15 cellular contexts compared by ENCODE assay signal in genomic region chr1:68221971-68222355, GRCh38. TPM values are rescaled to one million over a fixed set of nuclear protein-coding genes. Genes with fewer than 3 reads are reported as not detected.
DNase-seq lines count a peak whose midpoint lies in the region; ATAC-seq, FAIRE-seq and TF ChIP-seq lines count a peak whose summit lies in the region.
"Had no signal": no experiment of that assay in that cellular context is flagged by ENCODE, and none has a peak within 500 bp of the region (broad histone marks: within the 10 kb centered on the region; RNA-seq: fewer than 3 reads in every experiment).

No MANE protein-coding gene starts in this region.

- DNase-seq in GM03348 (ENCODE audit: low spot score): peak; percentile 47
- DNase-seq in astrocyte (ENCODE audit: low read depth): peak; percentile 81
- DNase-seq in fibroblast of the aortic adventitia (ENCODE audit: low read depth): peak; percentile 82
- DNase-seq in sigmoid colon: no peak
- DNase-seq in WTC11 (ENCODE audit: low spot score): no peak
- DNase-seq in urothelium cell line (ENCODE audit: low spot score): no peak
- DNase-seq in CD4-positive, alpha-beta memory T cell: no peak
- DNase-seq in NCI-H69 (lab: John Stamatoyannopoulos, UW): no peak
- DNase-seq: activated CD4-positive, CD25-positive, alpha-beta regulatory T cell treated with anti-CD3 and anti-CD28 coated beads, Interleukin-2, amount 50 U/mL, for 72 hours; activated T-cell treated with anti-CD3 and anti-CD28 coated beads, Interleukin-2, amount 50 U/mL, for 4 hours; aorta; DND-41; NCI-H2107 had no signal

- H3K4me1 ChIP-seq in astrocyte (ENCODE audit: insufficient read depth, low read length) (peaks cover 29% of the 10 kb centered on the region), sigmoid colon (peaks cover 0 to 89% (median 73%) of the 10 kb centered on the region in 4 donors)
- no peaks in the 10 kb centered on the region for H3K4me1 ChIP-seq in CD4-positive, alpha-beta memory T cell (ENCODE audit: insufficient read depth, low read length)
- H3K4me1 ChIP-seq: BLaER1 treated with 17β-estradiol and CSF1 and Interleukin-3, amounts not matched to agents 10 nM and 100 nM; parathyroid adenoma had no signal

- H3K9ac ChIP-seq in astrocyte (ENCODE audit: low read length): peak overlapping the region; percentile 4
- H3K9ac ChIP-seq: BLaER1 treated with 17β-estradiol and CSF1 and Interleukin-3, amounts not matched to agents 10 nM and 100 nM; parathyroid adenoma had no signal

- H3K4me3 Mint-ChIP-seq in astrocyte (ENCODE audit: unreplicated experiment) (peak overlapping the region; percentile 35), WTC11 (no peak overlapping the region)
- H3K4me3 Mint-ChIP-seq in CD4-positive, alpha-beta memory T cell: no peak overlapping the region
- H3K4me3 Mint-ChIP-seq: activated T-cell treated with anti-CD3 and anti-CD28 coated beads, Interleukin-2, amount 50 U/mL, for 4 hours had no signal

- no peak for TF ChIP-seq POLR2A in sigmoid colon (IDR thresholded peaks at IDR 0.05)

- H4K20me1 ChIP-seq in astrocyte (ENCODE audit: insufficient read depth, low read length): peaks cover 77% of the 10 kb centered on the region
- H4K20me1 ChIP-seq: BLaER1 treated with 17β-estradiol and CSF1 and Interleukin-3, amounts not matched to agents 10 nM and 100 nM had no signal

- no peak overlapping the region for H3K27ac ChIP-seq in astrocyte (ENCODE audit: low read depth, low read length)
- H3K27ac ChIP-seq in sigmoid colon: peak overlapping the region; percentile 59 to 95 (median 69)
- no peak overlapping the region for H3K27ac ChIP-seq in CD4-positive, alpha-beta memory T cell (ENCODE audit: low read depth, low read length)
- H3K27ac ChIP-seq: BLaER1 treated with 17β-estradiol and CSF1 and Interleukin-3, amounts not matched to agents 10 nM and 100 nM; parathyroid adenoma had no signal

- H3K36me3 ChIP-seq in astrocyte (ENCODE audit: insufficient read depth, low read length) (no peaks in the 10 kb centered on the region), sigmoid colon (no peaks in the 10 kb centered on the region)
- no peaks in the 10 kb centered on the region for H3K36me3 ChIP-seq in CD4-positive, alpha-beta memory T cell (ENCODE audit: insufficient read depth, low read length)
- H3K36me3 ChIP-seq: BLaER1 treated with 17β-estradiol and CSF1 and Interleukin-3, amounts not matched to agents 10 nM and 100 nM had no signal

- TF ChIP-seq EP300 in sigmoid colon (IDR thresholded peaks at IDR 0.05): no peak

- H3K9me3 ChIP-seq in astrocyte (ENCODE audit: insufficient read depth, low read depth, low read length) (no peaks in the 10 kb centered on the region), sigmoid colon (no peaks in the 10 kb centered on the region)
- H3K9me3 ChIP-seq in CD4-positive, alpha-beta memory T cell (ENCODE audit: control insufficient read depth in 1 of 2, low read length in 2 of 2): no peaks in the 10 kb centered on the region
- H3K9me3 ChIP-seq: BLaER1 treated with 17β-estradiol and CSF1 and Interleukin-3, amounts not matched to agents 10 nM and 100 nM had no signal

- H3K27ac Mint-ChIP-seq in astrocyte (ENCODE audit: unreplicated experiment) (peak overlapping the region; percentile 54), WTC11 (no peak overlapping the region)
- H3K27ac Mint-ChIP-seq in CD4-positive, alpha-beta memory T cell: no peak overlapping the region

- H3K27me3 ChIP-seq in astrocyte (ENCODE audit: insufficient read depth, low read length): no peaks in the 10 kb centered on the region
- H3K27me3 ChIP-seq in sigmoid colon: no peaks in the 10 kb centered on the region
- no peaks in the 10 kb centered on the region for H3K27me3 ChIP-seq in CD4-positive, alpha-beta memory T cell (ENCODE audit: insufficient read depth, low read length)
- H3K27me3 ChIP-seq: BLaER1 treated with 17β-estradiol and CSF1 and Interleukin-3, amounts not matched to agents 10 nM and 100 nM had no signal

- peaks cover 9% of the 10 kb centered on the region for H3K36me3 Mint-ChIP-seq in astrocyte (ENCODE audit: low read depth, unreplicated experiment)
- H3K36me3 Mint-ChIP-seq in WTC11: no peaks in the 10 kb centered on the region
- H3K36me3 Mint-ChIP-seq in CD4-positive, alpha-beta memory T cell: no peaks in the 10 kb centered on the region

- no peak overlapping the region for H2AFZ ChIP-seq in astrocyte (ENCODE audit: low read depth, low read length)
- H2AFZ ChIP-seq: parathyroid adenoma had no signal

- H3K4me2 ChIP-seq in astrocyte (ENCODE audit: low read length): peak overlapping the region; percentile 52
- H3K4me2 ChIP-seq: BLaER1 treated with 17β-estradiol and CSF1 and Interleukin-3, amounts not matched to agents 10 nM and 100 nM had no signal

- no peak for TF ChIP-seq CTCF in astrocyte (IDR thresholded peaks at IDR 0.05; ENCODE audit: insufficient read depth, low read depth, low read length)
- TF ChIP-seq CTCF in fibroblast of the aortic adventitia (IDR thresholded peaks at IDR 0.05; ENCODE audit: insufficient read depth, low read length): no peak
- TF ChIP-seq CTCF in sigmoid colon (IDR thresholded peaks at IDR 0.05): no peak
- TF ChIP-seq CTCF in WTC11 (IDR thresholded peaks at IDR 0.05): no peak

- H3K9me3 Mint-ChIP-seq in astrocyte (ENCODE audit: unreplicated experiment) (peaks cover 2% of the 10 kb centered on the region), WTC11 (no peaks in the 10 kb centered on the region)
- H3K9me3 Mint-ChIP-seq in CD4-positive, alpha-beta memory T cell: peaks cover 0 to 6% (median 0%) of the 10 kb centered on the region in 8 donors
- H3K9me3 Mint-ChIP-seq: activated T-cell treated with anti-CD3 and anti-CD28 coated beads, Interleukin-2, amount 50 U/mL, for 4 hours had no signal

- intact Hi-C loops in sigmoid colon (cut with DNase I): loop anchor here (10.0 kb wide), 1 partner anchor 1297 kb away; the partner anchor contains the start of genes DNAI4 and MIER1
- intact Hi-C loops in CD4-positive, alpha-beta memory T cell (cut with micrococcal nuclease): no loop called here

- H3K4me1 Mint-ChIP-seq in astrocyte (ENCODE audit: low read depth, unreplicated experiment): peaks cover 36% of the 10 kb centered on the region
- peaks cover 28% of the 10 kb centered on the region for H3K4me1 Mint-ChIP-seq in WTC11
- no peaks in the 10 kb centered on the region for H3K4me1 Mint-ChIP-seq in CD4-positive, alpha-beta memory T cell

- POLR2A ChIA-PET in WTC11 (lab: Charles Lee): no interaction called here
- POLR2A ChIA-PET in CD4-positive, alpha-beta memory T cell (lab: Charles Lee; ENCODE audit: partially characterized antibody): no interaction called here

- FAIRE-seq in astrocyte (lab: Jason Lieb, UNC): peak; percentile 77
- no peak for FAIRE-seq in urothelium cell line (lab: Jason Lieb, UNC)

- H3K79me2 ChIP-seq in astrocyte (ENCODE audit: insufficient read depth, low read length): peaks cover 93% of the 10 kb centered on the region
- H3K79me2 ChIP-seq: parathyroid adenoma had no signal

- H3K4me3 ChIP-seq in astrocyte (ENCODE audit: insufficient read depth, low read depth, low read length): no peak overlapping the region
- no peak overlapping the region for H3K4me3 ChIP-seq in fibroblast of the aortic adventitia (ENCODE audit: low read depth, low read length)
- no peak overlapping the region for H3K4me3 ChIP-seq in sigmoid colon
- no peak overlapping the region for H3K4me3 ChIP-seq in CD4-positive, alpha-beta memory T cell (ENCODE audit: low read length in 2 of 2)
- H3K4me3 ChIP-seq: BLaER1 treated with 17β-estradiol and CSF1 and Interleukin-3, amounts not matched to agents 10 nM and 100 nM had no signal

- WGBS in sigmoid colon, 2 donors: 68 to 77% methylated on average over 6 of the region's 6 CpGs

- no peak for ATAC-seq in WTC11
- ATAC-seq: activated T-cell treated with anti-CD3 and anti-CD28 coated beads, Interleukin-2, amount 50 U/mL, for 4 hours had no signal

- CTCF ChIA-PET in WTC11 (lab: Charles Lee): interaction anchor here (0.8 kb wide), 1 partner anchor 102 kb away, joined by 3 read pairs; no protein-coding TSS in a partner anchor
- CTCF ChIA-PET in CD4-positive, alpha-beta memory T cell (lab: Charles Lee; ENCODE audit: partially characterized antibody): no interaction called here

- H3K27me3 Mint-ChIP-seq in astrocyte (ENCODE audit: low read depth, unreplicated experiment) (no peaks in the 10 kb centered on the region), WTC11 (ENCODE audit: low read depth) (peaks cover 44% of the 10 kb centered on the region)
- peaks cover 4% of the 10 kb centered on the region in 2 donors for H3K27me3 Mint-ChIP-seq in CD4-positive, alpha-beta memory T cell

TF ChIP-seq in WTC11, 78 proteins besides CTCF, POLR2A, EP300 and RAD21 (continues in another document):
- TF ChIP-seq CBFB (CRISPR knock-in tag; IDR thresholded peaks at IDR 0.05; ENCODE audit: low read depth) (no peak), STAT6 (CRISPR knock-in tag; conservative IDR thresholded peaks at IDR 0.05; ENCODE audit: low read depth) (no peak)

RNA-seq across cellular contexts. Expression of gene WLS, which starts 10.4 kb away (rescaled TPM):
- total RNA-seq in astrocyte: 171 and 187 TPM in 2 replicates
- 27.3 and 235 TPM in 2 replicates for total RNA-seq in fibroblast of the aortic adventitia (ENCODE audit: low replicate concordance)
- total RNA-seq in sigmoid colon: 100 to 1,000 TPM in 3 of 4 donors, 10 to 100 TPM in 1; 99.2 to 188 (median 134) TPM
- 10 to 100 TPM; 12.6 to 37.7 (median 16.9) TPM for polyA plus RNA-seq in sigmoid colon
- total RNA-seq in WTC11 (2021): 4.5 to 5.7 TPM (median 5.3 TPM) in 3 replicates
- total RNA-seq in CD4-positive, alpha-beta memory T cell: not detected
- polyA plus RNA-seq in CD4-positive, alpha-beta memory T cell: not detected

Comparison
In these comparisons a context has a peak if more than half of its experiments do, and no peak if none do; other contexts are left out.
1. DNase-seq: peak in GM03348 (single experiment), astrocyte (single experiment) and fibroblast of the aortic adventitia (single experiment); none in sigmoid colon (single experiment), WTC11 (single experiment), urothelium cell line (single experiment), CD4-positive, alpha-beta memory T cell (0 of 5) and NCI-H69 (single experiment).
2. H3K27ac ChIP-seq: peak in sigmoid colon (4 of 4); none in astrocyte (single experiment) and CD4-positive, alpha-beta memory T cell (single experiment).